Comparison of ENCODE assay signal across 8 cellular contexts in the genomic region with DNA sequence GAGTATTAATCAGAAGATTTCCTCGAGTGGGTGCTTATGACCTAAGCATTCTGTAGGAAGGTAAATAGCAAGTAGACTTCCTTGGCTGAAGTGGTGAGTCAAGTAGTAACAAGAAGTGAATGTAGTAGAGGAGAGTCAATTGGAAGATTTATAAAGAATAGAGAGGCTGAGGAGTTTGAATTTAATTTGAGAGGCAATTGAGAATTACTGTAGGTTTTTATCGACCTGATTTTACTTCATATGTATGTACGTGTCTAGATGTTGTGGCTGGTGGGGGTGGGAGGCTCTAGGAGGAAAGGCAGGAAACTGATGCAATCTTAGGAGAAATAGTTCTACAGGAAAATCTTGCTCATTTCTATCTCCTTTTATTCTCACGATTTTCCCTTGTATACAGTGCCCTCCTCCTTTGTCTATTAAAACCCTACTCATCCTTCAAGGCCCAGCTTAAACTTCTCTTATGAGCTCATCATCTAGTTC. TPM values are rescaled to one million over a fixed set of nuclear protein-coding genes. Genes with fewer than 3 reads are reported as not detected.
DNase-seq lines count a peak whose midpoint lies in the region; ATAC-seq and TF ChIP-seq lines count a peak whose summit lies in the region.

No MANE protein-coding gene starts in this region.

- H3K27me3 ChIP-seq in spleen (replicated peaks in 1 of 7) (no peaks in the 10 kb centered on the region), thyroid gland (no peaks in the 10 kb centered on the region)

- TF ChIP-seq CTCF in AG09309 (IDR thresholded peaks at IDR 0.05; ENCODE audit: control insufficient read depth, insufficient read depth, low read depth, low read length, missing control alignments) (no peak), MCF 10A (IDR thresholded peaks at IDR 0.05; ENCODE audit: unreplicated experiment) (no peak), spleen (IDR thresholded peaks at IDR 0.05 in 8 of 11, conservative IDR thresholded peaks at IDR 0.05 in 3 of 11) (no peak), thyroid gland (IDR thresholded peaks at IDR 0.05) (no peak), nephron progenitor cell (IDR thresholded peaks at IDR 0.05) (no peak)

- peaks cover 17% of the 10 kb centered on the region for H3K4me1 Mint-ChIP-seq in MCF 10A (ENCODE audit: insufficient read depth, unreplicated experiment)
- H3K4me1 Mint-ChIP-seq in nephron progenitor cell: peaks cover 2% of the 10 kb centered on the region

- no peak overlapping the region for H3K4me3 ChIP-seq in AG09309 (ENCODE audit: control insufficient read depth, low read depth, low read length)
- peak overlapping the region in 2 of 8 donors; percentile 12 to 78 for H3K4me3 ChIP-seq in spleen
- no peak overlapping the region for H3K4me3 ChIP-seq in thyroid gland (replicated peaks in 1 of 3)

- DNase-seq in AG09309 (ENCODE audit: low read depth): peak; percentile 61
- DNase-seq in HT1080 (ENCODE audit: low read depth): peak; percentile 65
- DNase-seq in MCF 10A (ENCODE audit: unreplicated experiment): peak; percentile 43
- no peak for DNase-seq in spleen
- no peak for DNase-seq in thyroid gland
- DNase-seq in nephron progenitor cell: no peak

- H3K4me1 ChIP-seq in spleen: peaks cover 40 to 99% (median 80%) of the 10 kb centered on the region in 6 donors
- peaks cover 0 to 10% of the 10 kb centered on the region in 2 donors for H3K4me1 ChIP-seq in thyroid gland

- H3K27ac ChIP-seq in spleen: peak overlapping the region in 6 of 8 donors; percentile 36 to 60 (median 54)
- no peak overlapping the region for H3K27ac ChIP-seq in thyroid gland

- intact Hi-C loops in MCF 10A (cut with micrococcal nuclease) (no loop called here), spleen (cut with DNase I; ENCODE audit: low total_unique reads) (no loop called here), thyroid gland (cut with DNase I) (no loop called here)

- BruUV-seq in MCF 10A (replicated peaks; lab: Mats Ljungman, UMichigan): no TSS peak

- H3K9me3 Mint-ChIP-seq in MCF 10A (ENCODE audit: unreplicated experiment): no peaks in the 10 kb centered on the region
- H3K9me3 Mint-ChIP-seq in nephron progenitor cell: peaks cover 23% of the 10 kb centered on the region

- H3K36me3 ChIP-seq in spleen (peaks cover 0 to 60% (median 10%) of the 10 kb centered on the region in 6 donors), thyroid gland (peaks cover under 1% of the 10 kb centered on the region in 2 donors)

- peak; percentile 33 for ATAC-seq in GM19324 (IDR thresholded peaks at IDR 0.05; ENCODE audit: low FRiP score, unreplicated experiment)
- ATAC-seq in GM19467 (IDR thresholded peaks at IDR 0.05; ENCODE audit: unreplicated experiment): no peak

- WGBS in spleen, 5 donors: 3 to 31% (median 8%) methylated on average over 4 of the region's 4 CpGs
- WGBS in thyroid gland, 2 donors: 26 to 27% methylated on average over 4 of the region's 4 CpGs

- CTCF ChIA-PET in MCF 10A (lab: Yijun Ruan, JAX): interaction anchor here (0.6 kb wide), 1 partner anchor 9 kb away, joined by 3 read pairs; no protein-coding TSS in a partner anchor

- POLR2A ChIA-PET in MCF 10A (lab: Yijun Ruan, JAX): interaction anchor here (0.8 to 5.8 kb wide), 2 partner anchors 9 kb away, joined by 3 to 171 read pairs; partner anchors contain the start of gene OGT

- H3K9me3 ChIP-seq in spleen: no peaks in the 10 kb centered on the region
- H3K9me3 ChIP-seq in thyroid gland: no peaks in the 10 kb centered on the region

- H3K27me3 Mint-ChIP-seq in MCF 10A (ENCODE audit: insufficient read depth, unreplicated experiment) (no peaks in the 10 kb centered on the region), nephron progenitor cell (ENCODE audit: low read depth, poor library complexity) (no peaks in the 10 kb centered on the region)

- TF ChIP-seq POLR2A in spleen (IDR thresholded peaks at IDR 0.05): no peak
- TF ChIP-seq POLR2A in thyroid gland (IDR thresholded peaks at IDR 0.05): no peak

- peaks cover 22% of the 10 kb centered on the region for H3K36me3 Mint-ChIP-seq in MCF 10A (ENCODE audit: insufficient read depth, unreplicated experiment)
- H3K36me3 Mint-ChIP-seq in nephron progenitor cell (ENCODE audit: low read depth): peaks cover 19% of the 10 kb centered on the region

- H3K4me3 Mint-ChIP-seq in MCF 10A (ENCODE audit: unreplicated experiment) (peak overlapping the region; percentile 1), nephron progenitor cell (no peak overlapping the region)

- H3K27ac Mint-ChIP-seq in MCF 10A (ENCODE audit: low read depth, unreplicated experiment) (no peak overlapping the region), nephron progenitor cell (no peak overlapping the region)

RNA-seq across cellular contexts. Expression of gene OGT, which starts 8.7 kb away (rescaled TPM):
- total RNA-seq in HT1080 (2014; rRNA removed; shearing (Covaris generic)): 49.6 and 55.5 TPM in 2 replicates
- polyA plus RNA-seq in HT1080 (2015; cell fraction: cytosol; rRNA removed): 24.0 and 26.4 TPM in 2 replicates
- polyA plus RNA-seq in HT1080 (2015; cell fraction: nucleus; rRNA removed): 1,084 and 1,218 TPM in 2 replicates
- total RNA-seq in MCF 10A (2022) (282 and 300 TPM in 2 replicates), spleen (100 to 1,000 TPM; 216 to 393 (median 242) TPM), thyroid gland (100 to 1,000 TPM; 162 to 218 (median 214) TPM)
- 100 to 1,000 TPM in 1 of 3 donors, 10 to 100 TPM in 2; 76.8 to 101 (median 87.3) TPM for polyA plus RNA-seq in spleen

RNA-seq across cellular contexts. Expression of gene GCNA, which starts 36.7 kb away (rescaled TPM):
- 0.87 and 1.4 TPM in 2 replicates for total RNA-seq in HT1080 (2014; rRNA removed; shearing (Covaris generic))
- 0.51 and 0.71 TPM in 2 replicates for polyA plus RNA-seq in HT1080 (2015; cell fraction: cytosol; rRNA removed)
- polyA plus RNA-seq in HT1080 (2015; cell fraction: nucleus; rRNA removed): 5.1 and 5.6 TPM in 2 replicates
- total RNA-seq in MCF 10A (2022): 3.4 and 3.8 TPM in 2 replicates
- total RNA-seq in spleen: 10 to 100 TPM in 1 of 7 donors, 1 to 10 TPM in 6; 1.9 to 12.8 (median 4.4) TPM
- 1 to 10 TPM; 1.8 to 2.4 (median 1.9) TPM for polyA plus RNA-seq in spleen
- total RNA-seq in thyroid gland: 1 to 10 TPM; 1.8 to 3.6 (median 2.5) TPM

Comparison
In these comparisons a context has a peak if more than half of its experiments do, and no peak if none do; other contexts are left out.
1. DNase-seq: peak in AG09309 (single experiment), HT1080 (single experiment) and MCF 10A (single experiment); none in spleen (single experiment), thyroid gland (0 of 2) and nephron progenitor cell (single experiment).
2. H3K27ac ChIP-seq: peak in spleen (6 of 8); none in thyroid gland (0 of 3).